ENCODE assay signal across 13 cellular contexts in the genomic region with DNA sequence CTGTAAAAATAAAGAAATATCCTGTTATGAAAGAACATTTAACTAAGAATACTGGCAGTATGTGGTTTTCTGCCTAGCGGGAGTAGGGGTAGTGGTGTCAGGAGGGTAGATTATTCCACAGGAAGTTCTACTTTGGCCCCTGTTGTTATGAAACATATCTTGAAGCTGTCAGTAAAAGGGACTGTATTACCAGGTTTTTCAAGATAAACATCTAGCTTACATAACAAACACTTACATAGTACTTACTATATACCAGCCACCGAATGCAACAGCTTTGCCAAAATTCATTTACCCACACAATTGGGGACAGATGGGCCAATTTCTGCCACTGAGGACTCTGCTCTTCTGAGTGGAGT. TPM values are rescaled to one million over a fixed set of nuclear protein-coding genes. Genes with fewer than 3 reads are reported as not detected.
DNase-seq lines count a peak whose midpoint lies in the region; ATAC-seq and TF ChIP-seq lines count a peak whose summit lies in the region.
"Had no signal": no experiment of that assay in that cellular context is flagged by ENCODE, and none has a peak within 500 bp of the region (broad histone marks: within the 10 kb centered on the region; RNA-seq: fewer than 3 reads in every experiment).

No MANE protein-coding gene starts in this region.

- no peaks in the 10 kb centered on the region for H3K27me3 Mint-ChIP-seq in activated CD4-positive, alpha-beta T cell treated with anti-CD3 and anti-CD28 coated beads, Interleukin-2, amount 10 ng/mL, durations not matched to agents 24 days and 14 days

- no peak for TF ChIP-seq POLR2A in stomach (IDR thresholded peaks at IDR 0.05)

- peaks cover 59% of the 10 kb centered on the region for H3K36me3 Mint-ChIP-seq in activated CD4-positive, alpha-beta T cell treated with anti-CD3 and anti-CD28 coated beads, Interleukin-2, amount 10 ng/mL, durations not matched to agents 24 days and 14 days (ENCODE audit: low read depth)

- WGBS in stomach, 5 donors, result 26 to 47% (median 38%) methylated on average over 2 of the region's 2 CpGs

- H3K9me3 ChIP-seq in Panc1 (ENCODE audit: control insufficient read depth, insufficient read depth, low read depth, low read length) (no peaks in the 10 kb centered on the region), stomach (no peaks in the 10 kb centered on the region)

- no peak for TF ChIP-seq CTCF in Panc1 (IDR thresholded peaks at IDR 0.05)
- no peak for TF ChIP-seq CTCF in choroid plexus epithelial cell (conservative IDR thresholded peaks at IDR 0.05; ENCODE audit: low read depth, low read length)
- no peak for TF ChIP-seq CTCF in stomach (IDR thresholded peaks at IDR 0.05)

- no peak for TF ChIP-seq EP300 in stomach (IDR thresholded peaks at IDR 0.05)

- POLR2A ChIA-PET in Panc1 (lab: Charles Lee), result no interaction called here

- H3K27ac ChIP-seq in Panc1 (ENCODE audit: low read length) (peak overlapping the region; percentile 98), stomach (peak overlapping the region in 3 of 5 donors; percentile 12 to 44 (median 35))
- H3K27ac ChIP-seq: parathyroid adenoma had no signal

- in situ Hi-C loops in Panc1 (cut with HindIII; ENCODE audit: low pct_unique_long_range_greater_than_20kb, low sequenced_read_pairs), result no loop called here

- peaks cover 68% of the 10 kb centered on the region for H3K4me1 Mint-ChIP-seq in activated CD4-positive, alpha-beta T cell treated with anti-CD3 and anti-CD28 coated beads, Interleukin-2, amount 10 ng/mL, durations not matched to agents 24 days and 14 days

- BruUV-seq in Panc1 (replicated peaks; lab: Mats Ljungman, UMichigan), result no TSS peak

- peak overlapping the region; percentile 95 for H3K4me3 Mint-ChIP-seq in activated CD4-positive, alpha-beta T cell treated with anti-CD3 and anti-CD28 coated beads, Interleukin-2, amount 10 ng/mL, durations not matched to agents 24 days and 14 days

- CTCF ChIA-PET in Panc1 (lab: Charles Lee), result interaction anchor here (1.3 kb wide), 1 partner anchor 47 kb away, joined by 4 read pairs; no protein-coding TSS in a partner anchor

- peaks cover 4% of the 10 kb centered on the region for H3K9me3 Mint-ChIP-seq in activated CD4-positive, alpha-beta T cell treated with anti-CD3 and anti-CD28 coated beads, Interleukin-2, amount 10 ng/mL, durations not matched to agents 24 days and 14 days

- peak; percentile 68 for DNase-seq in activated CD4-positive, alpha-beta T cell treated with anti-CD3 and anti-CD28 coated beads, Interleukin-2, amount 10 ng/mL, durations not matched to agents 24 days and 14 days
- no peak for DNase-seq in activated CD4-positive, alpha-beta T cell treated with anti-CD3 and anti-CD28 coated beads for 48 hours
- DNase-seq in Panc1 (ENCODE audit: low read depth, low spot score) (no peak), choroid plexus epithelial cell (ENCODE audit: low read depth) (peak; percentile 64), stomach (no peak), SW 1271 (lab: John Stamatoyannopoulos, UW) (no peak)
- no peak for DNase-seq in activated effector memory CD4-positive, alpha-beta T cell treated with anti-CD3 and anti-CD28 coated beads, Interleukin-2, amount 50 U/mL, for 16 hours
- DNase-seq: ACHN; activated effector memory CD4-positive, alpha-beta T cell treated with Interleukin-2 at 50 U/mL for 16 hours; NCI-H1105; Right ventricle myocardium superior had no signal

- H3K36me3 ChIP-seq in Panc1 (ENCODE audit: control insufficient read depth, insufficient read depth, low read length), result peaks cover 23% of the 10 kb centered on the region
- peaks cover 0 to 34% (median 33%) of the 10 kb centered on the region in 4 donors for H3K36me3 ChIP-seq in stomach

- intact Hi-C loops in activated CD4-positive, alpha-beta T cell treated with anti-CD3 and anti-CD28 coated beads, Interleukin-2, amount 10 ng/mL, durations not matched to agents 24 days and 14 days (cut with micrococcal nuclease), result no loop called here
- intact Hi-C loops in Panc1 (cut with micrococcal nuclease; ENCODE audit: unreplicated experiment), result no loop called here
- intact Hi-C loops in stomach (cut with DNase I; ENCODE audit: low total_unique reads), result no loop called here

- H3K4me3 ChIP-seq in Panc1 (ENCODE audit: low read depth in 2 of 2, low read length in 2 of 2) (peak overlapping the region in 1 of 2 experiments; percentile 25; a peak in 1 of 4 replicates), choroid plexus epithelial cell (ENCODE audit: low read depth, low read length) (no peak overlapping the region), stomach (no peak overlapping the region)

- peak overlapping the region; percentile 99 for H3K27ac Mint-ChIP-seq in activated CD4-positive, alpha-beta T cell treated with anti-CD3 and anti-CD28 coated beads, Interleukin-2, amount 10 ng/mL, durations not matched to agents 24 days and 14 days

- H3K27me3 ChIP-seq in Panc1 (ENCODE audit: control insufficient read depth, insufficient read depth, low read length), result no peaks in the 10 kb centered on the region
- no peaks in the 10 kb centered on the region for H3K27me3 ChIP-seq in stomach

- ATAC-seq in Panc1 (no peak), HG02798 (IDR thresholded peaks at IDR 0.05; ENCODE audit: poor library complexity, unreplicated experiment) (no peak)

- peaks cover 63% of the 10 kb centered on the region for H3K4me1 ChIP-seq in Panc1 (ENCODE audit: control insufficient read depth, insufficient read depth, low read length)
- peaks cover 27 to 64% (median 49%) of the 10 kb centered on the region in 4 donors for H3K4me1 ChIP-seq in stomach

RNA-seq across cellular contexts. Expression of gene TMEM123, which starts 3.7 kb away (rescaled TPM):
- 243 and 250 TPM in 2 replicates for total RNA-seq in activated CD4-positive, alpha-beta T cell treated with anti-CD3 and anti-CD28 coated beads, Interleukin-2, amount 10 ng/mL, durations not matched to agents 24 days and 14 days
- total RNA-seq in Panc1 (2021; ENCODE audit: unreplicated experiment) (383 TPM), stomach (100 to 1,000 TPM in 2 of 5 donors, 10 to 100 TPM in 3; 16.2 to 226 (median 75.3) TPM)
- 252 TPM for polyA plus RNA-seq in Panc1 (2012; ENCODE audit: insufficient read length)
- 10 to 100 TPM; 47.2 to 53.6 (median 49.6) TPM for polyA plus RNA-seq in stomach

Comparison
In these comparisons a context has a peak if more than half of its experiments do, and no peak if none do; other contexts are left out.
1. DNase-seq: peak in activated CD4-positive, alpha-beta T cell treated with anti-CD3 and anti-CD28 coated beads, Interleukin-2, amount 10 ng/mL, durations not matched to agents 24 days and 14 days (single experiment) and choroid plexus epithelial cell (single experiment); none in activated CD4-positive, alpha-beta T cell treated with anti-CD3 and anti-CD28 coated beads for 48 hours (single experiment), Panc1 (single experiment), stomach (single experiment), SW 1271 (0 of 2) and activated effector memory CD4-positive, alpha-beta T cell treated with anti-CD3 and anti-CD28 coated beads, Interleukin-2, amount 50 U/mL, for 16 hours (single experiment).